ENCODE assay signal across 2 cellular contexts in the genomic region with DNA sequence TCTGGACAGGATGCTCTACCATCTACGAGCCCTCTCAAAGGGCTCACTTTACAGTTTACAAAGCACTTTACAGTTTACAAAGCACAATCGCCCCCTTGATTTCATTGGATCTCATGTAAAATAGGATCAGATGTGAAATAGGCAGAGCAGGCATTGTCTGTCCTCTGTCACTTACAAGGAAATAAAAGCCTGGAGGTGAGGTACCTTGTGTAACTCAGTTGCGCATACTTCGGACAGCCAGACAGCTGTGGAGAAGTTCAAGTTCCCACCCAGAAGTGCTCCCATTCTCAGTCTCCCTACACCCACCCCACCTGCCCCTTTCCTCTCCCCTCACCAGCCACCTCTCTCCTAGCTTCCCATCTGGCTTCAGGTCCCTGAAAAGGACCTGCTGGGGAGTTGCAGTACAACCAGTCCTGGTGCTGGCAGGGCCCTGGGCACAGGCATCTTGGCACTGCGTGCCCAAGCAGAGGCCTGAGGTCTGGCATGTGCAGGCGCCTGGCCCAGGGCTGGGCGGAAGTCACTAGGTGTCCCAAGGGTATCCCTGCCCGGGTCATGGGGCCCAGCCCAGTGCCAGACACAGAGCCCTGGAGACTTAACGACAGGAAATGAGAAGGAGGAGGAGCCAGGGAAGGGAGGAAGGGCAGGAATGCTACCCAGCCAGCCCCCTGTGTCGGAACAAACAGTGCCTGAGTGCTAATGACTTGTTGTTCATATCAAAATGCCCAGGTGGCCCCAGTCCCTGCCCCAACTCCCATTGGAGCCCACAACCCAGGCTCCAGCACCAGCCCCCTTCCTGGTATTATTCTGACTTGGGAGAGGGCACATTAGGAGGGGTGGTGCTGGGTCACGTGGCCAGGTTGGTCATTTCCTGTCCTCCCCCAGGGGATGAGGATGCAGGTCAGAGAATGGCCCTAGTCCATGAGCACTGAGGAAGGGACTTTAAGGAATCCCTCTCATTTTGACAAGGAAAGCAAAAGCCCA.
TF ChIP-seq lines count a peak whose summit lies in the region.

No MANE protein-coding gene starts in this region.

TF ChIP-seq in IMR-90, 13 proteins besides CTCF, POLR2A, EP300 and RAD21:
- TF ChIP-seq MAFK (IDR thresholded peaks at IDR 0.05; ENCODE audit: low read depth, low read length), result no peak
- TF ChIP-seq CEBPB (IDR thresholded peaks at IDR 0.05; ENCODE audit: low read depth, low read length), result no peak
- TF ChIP-seq, protein P1, sequence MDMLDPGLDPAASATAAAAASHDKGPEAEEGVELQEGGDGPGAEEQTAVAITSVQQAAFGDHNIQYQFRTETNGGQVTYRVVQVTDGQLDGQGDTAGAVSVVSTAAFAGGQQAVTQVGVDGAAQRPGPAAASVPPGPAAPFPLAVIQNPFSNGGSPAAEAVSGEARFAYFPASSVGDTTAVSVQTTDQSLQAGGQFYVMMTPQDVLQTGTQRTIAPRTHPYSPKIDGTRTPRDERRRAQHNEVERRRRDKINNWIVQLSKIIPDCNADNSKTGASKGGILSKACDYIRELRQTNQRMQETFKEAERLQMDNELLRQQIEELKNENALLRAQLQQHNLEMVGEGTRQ (IDR thresholded peaks at IDR 0.05; ENCODE audit: low read depth, low read length), result peak; percentile 54; the same call in 1 of the 2 replicates

TF ChIP-seq in liver, 16 proteins besides CTCF, POLR2A, EP300 and RAD21:
- TF ChIP-seq SP1 (IDR thresholded peaks at IDR 0.05) (peak; percentile 66), FOXA1 (IDR thresholded peaks at IDR 0.05) (no peak), NR2F2 (IDR thresholded peaks at IDR 0.05) (peak; percentile 53), FOXA2 (IDR thresholded peaks at IDR 0.05) (no peak)
